8 cellular contexts compared by ENCODE assay signal in the genomic region with DNA sequence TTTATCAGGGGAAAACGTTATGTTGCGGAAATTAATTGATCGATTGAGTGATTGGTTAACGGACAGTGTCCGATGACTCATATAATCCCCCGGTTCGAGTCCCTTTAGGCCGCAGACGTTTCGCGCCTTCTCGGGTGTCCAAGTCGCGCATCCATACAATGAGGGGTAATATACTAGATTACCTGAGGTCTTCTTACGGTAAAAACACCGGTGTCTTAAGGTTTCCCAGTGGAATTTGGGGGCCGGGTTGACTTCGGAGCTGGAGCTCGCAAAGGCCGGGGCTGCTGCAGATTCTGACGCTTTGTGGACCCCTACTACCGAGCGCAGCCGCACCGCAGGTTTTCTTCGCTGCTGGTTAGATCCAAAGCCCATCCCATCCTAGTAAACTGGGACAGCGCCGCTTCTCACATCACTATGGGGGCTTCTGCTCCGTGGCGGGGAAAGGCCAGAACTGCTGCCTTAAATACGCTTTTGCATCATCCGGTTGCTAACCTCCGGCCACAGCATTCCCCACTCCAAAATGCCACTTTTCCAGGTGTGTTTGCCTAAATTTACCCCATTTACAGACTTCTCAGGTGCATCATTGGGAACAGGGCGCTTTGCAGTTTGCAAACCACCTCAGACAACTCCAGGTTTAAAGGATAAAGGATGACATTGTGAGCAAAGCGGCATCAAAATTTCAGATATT. TPM values are rescaled to one million over a fixed set of nuclear protein-coding genes. Genes with fewer than 3 reads are reported as not detected.
DNase-seq lines count a peak whose midpoint lies in the region; ATAC-seq, FAIRE-seq and TF ChIP-seq lines count a peak whose summit lies in the region.

No MANE protein-coding gene starts in this region.

- CTCF ChIA-PET in HEK293T (lab: Yijun Ruan, JAX), result interaction anchor here (0.7 kb wide), 1 partner anchor 109 kb away, joined by 3 read pairs; no protein-coding TSS in a partner anchor

- 3 to 6% methylated on average over 35 of the region's 35 CpGs for WGBS in pancreas, 2 donors

- H3K4me3 Mint-ChIP-seq in activated T-helper 1 cell treated with anti-CD3 and anti-CD28 coated beads, Interleukin-12 subunit alpha, Interleukin-12 subunit beta, Interleukin-2, Interleukin-4 antibody, amounts not matched to agents 30 ng/mL and 10 ng/mL and 1 ng/mL, durations not matched to agents 14 hours and 24 hours and 36 hours, result peak overlapping the region; percentile 95

- POLR2A ChIA-PET in HEK293T (lab: Yijun Ruan, JAX), result interaction anchor here (1.2 to 1.3 kb wide), 2 partner anchors 13 to 181 kb away, joined by 3 to 5 read pairs; no protein-coding TSS in a partner anchor

- peaks cover 56% of the 10 kb centered on the region for H3K4me1 Mint-ChIP-seq in activated T-helper 1 cell treated with anti-CD3 and anti-CD28 coated beads, Interleukin-12 subunit alpha, Interleukin-12 subunit beta, Interleukin-2, Interleukin-4 antibody, amounts not matched to agents 30 ng/mL and 10 ng/mL and 1 ng/mL, durations not matched to agents 14 hours and 24 hours and 36 hours (ENCODE audit: low read depth)

- peak overlapping the region; percentile 100 for H3K27ac Mint-ChIP-seq in activated T-helper 1 cell treated with anti-CD3 and anti-CD28 coated beads, Interleukin-12 subunit alpha, Interleukin-12 subunit beta, Interleukin-2, Interleukin-4 antibody, amounts not matched to agents 30 ng/mL and 10 ng/mL and 1 ng/mL, durations not matched to agents 14 hours and 24 hours and 36 hours

- H3K27me3 Mint-ChIP-seq in activated T-helper 1 cell treated with anti-CD3 and anti-CD28 coated beads, Interleukin-12 subunit alpha, Interleukin-12 subunit beta, Interleukin-2, Interleukin-4 antibody, amounts not matched to agents 30 ng/mL and 10 ng/mL and 1 ng/mL, durations not matched to agents 14 hours and 24 hours and 36 hours (ENCODE audit: insufficient read depth), result peaks cover 4% of the 10 kb centered on the region

- DNase-seq in D341Med (ENCODE audit: low spot score) (peak; percentile 72), HEK293T (ENCODE audit: extremely low spot score) (peak; percentile 43), NCI-H748 treated with DMSO at 0.1 percent for 48 hours (lab: John Stamatoyannopoulos, UW) (peak; percentile 61), glomerular visceral epithelial cell (ENCODE audit: extremely low spot score) (peak; percentile 44), pancreas (peak in 2 of 6 donors; percentile 27 to 40)
- peak; percentile 19 for DNase-seq in activated T-helper 1 cell treated with anti-CD3 and anti-CD28 coated beads, Interleukin-12 subunit alpha, Interleukin-12 subunit beta, Interleukin-2, Interleukin-4 antibody, amounts not matched to agents 30 ng/mL and 10 ng/mL and 1 ng/mL, durations not matched to agents 14 hours and 24 hours and 36 hours (ENCODE audit: low spot score)

- peak overlapping the region in 2 of 4 donors; percentile 65 to 86 for H3K27ac ChIP-seq in pancreas

- no peak for TF ChIP-seq CTCF in pancreas (IDR thresholded peaks at IDR 0.05)

- H3K36me3 ChIP-seq in pancreas, result no peaks in the 10 kb centered on the region

- peaks cover 13 to 23% (median 20%) of the 10 kb centered on the region in 3 donors for H3K4me1 ChIP-seq in pancreas

- intact Hi-C loops in activated T-helper 1 cell treated with anti-CD3 and anti-CD28 coated beads, Interleukin-12 subunit alpha, Interleukin-12 subunit beta, Interleukin-2, Interleukin-4 antibody, amounts not matched to agents 30 ng/mL and 10 ng/mL and 1 ng/mL, durations not matched to agents 14 hours and 24 hours and 36 hours (cut with micrococcal nuclease), result loop anchor here (1.0 to 5.0 kb wide), 5 partner anchors 20 to 609 kb away; no protein-coding TSS in a partner anchor
- intact Hi-C loops in pancreas (cut with DNase I), result no loop called here

- peaks cover 22% of the 10 kb centered on the region for H3K36me3 Mint-ChIP-seq in activated T-helper 1 cell treated with anti-CD3 and anti-CD28 coated beads, Interleukin-12 subunit alpha, Interleukin-12 subunit beta, Interleukin-2, Interleukin-4 antibody, amounts not matched to agents 30 ng/mL and 10 ng/mL and 1 ng/mL, durations not matched to agents 14 hours and 24 hours and 36 hours (ENCODE audit: low read depth)

- FAIRE-seq in pancreas (lab: Jason Lieb, UNC), result no peak

- no peaks in the 10 kb centered on the region for H3K27me3 ChIP-seq in pancreas

- peak overlapping the region; percentile 6 to 82 (median 48) for H3K4me3 ChIP-seq in pancreas

- H3K9me3 ChIP-seq in pancreas, result no peaks in the 10 kb centered on the region

- peak in 1 of 4 donors; percentile 4 for ATAC-seq in pancreas
- ATAC-seq in HG02763 (IDR thresholded peaks at IDR 0.05; ENCODE audit: unreplicated experiment), result no peak
- ATAC-seq in GM21360 (IDR thresholded peaks at IDR 0.05; ENCODE audit: unreplicated experiment), result no peak

- no peaks in the 10 kb centered on the region for H3K9me3 Mint-ChIP-seq in activated T-helper 1 cell treated with anti-CD3 and anti-CD28 coated beads, Interleukin-12 subunit alpha, Interleukin-12 subunit beta, Interleukin-2, Interleukin-4 antibody, amounts not matched to agents 30 ng/mL and 10 ng/mL and 1 ng/mL, durations not matched to agents 14 hours and 24 hours and 36 hours

TF ChIP-seq in HEK293T, 16 proteins besides CTCF, POLR2A, EP300 and RAD21:
- TF ChIP-seq, protein P1, sequence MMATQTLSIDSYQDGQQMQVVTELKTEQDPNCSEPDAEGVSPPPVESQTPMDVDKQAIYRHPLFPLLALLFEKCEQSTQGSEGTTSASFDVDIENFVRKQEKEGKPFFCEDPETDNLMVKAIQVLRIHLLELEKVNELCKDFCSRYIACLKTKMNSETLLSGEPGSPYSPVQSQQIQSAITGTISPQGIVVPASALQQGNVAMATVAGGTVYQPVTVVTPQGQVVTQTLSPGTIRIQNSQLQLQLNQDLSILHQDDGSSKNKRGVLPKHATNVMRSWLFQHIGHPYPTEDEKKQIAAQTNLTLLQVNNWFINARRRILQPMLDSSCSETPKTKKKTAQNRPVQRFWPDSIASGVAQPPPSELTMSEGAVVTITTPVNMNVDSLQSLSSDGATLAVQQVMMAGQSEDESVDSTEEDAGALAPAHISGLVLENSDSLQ (IDR thresholded peaks at IDR 0.05), result peak; percentile 66
- no peak for TF ChIP-seq NFRKB (IDR thresholded peaks at IDR 0.05)
- peak; percentile 5; the same call in 1 of the 2 replicates for TF ChIP-seq CTBP1 (IDR thresholded peaks at IDR 0.05; ENCODE audit: borderline replicate concordance)

RNA-seq across cellular contexts. Expression of a gene that starts 0.9 kb away (rescaled TPM):
- 112 and 114 TPM in 2 replicates for total RNA-seq in activated T-helper 1 cell treated with anti-CD3 and anti-CD28 coated beads, Interleukin-12 subunit alpha, Interleukin-12 subunit beta, Interleukin-2, Interleukin-4 antibody, amounts not matched to agents 30 ng/mL and 10 ng/mL and 1 ng/mL, durations not matched to agents 14 hours and 24 hours and 36 hours
- 10 to 100 TPM; 15.4 to 29.8 (median 18.4) TPM for total RNA-seq in pancreas
- polyA plus RNA-seq in pancreas, result 10 to 100 TPM; 18.3 to 28.9 TPM
